Comparison of ENCODE assay signal across 8 cellular contexts in the genomic region with DNA sequence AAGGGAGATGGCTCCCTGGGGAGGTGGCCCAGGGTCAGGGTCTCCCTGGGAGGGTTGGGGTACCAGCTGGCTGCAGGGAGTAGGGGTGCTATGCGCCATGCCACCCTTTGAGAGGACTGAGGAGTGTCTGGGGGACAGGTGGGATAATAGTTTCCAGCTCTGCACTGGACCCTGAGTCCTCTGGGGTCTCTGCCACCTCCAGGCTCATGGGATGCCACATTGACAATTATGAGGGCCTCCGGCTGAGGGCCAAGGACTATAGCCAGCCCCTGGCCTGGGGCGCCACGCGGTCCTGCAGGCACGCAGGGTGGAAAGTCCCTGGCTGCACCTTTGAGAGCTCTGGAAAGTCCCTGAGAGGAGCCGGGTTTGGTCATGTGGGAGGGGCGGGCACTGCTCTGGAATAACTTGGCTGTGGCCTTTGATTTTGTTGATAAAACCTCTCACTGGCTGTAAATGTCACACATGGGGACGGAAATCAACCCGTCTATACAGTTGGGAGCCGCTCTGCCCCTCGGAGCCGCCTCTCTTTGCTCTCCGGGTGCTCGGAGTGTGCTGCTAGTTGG. TPM values are rescaled to one million over a fixed set of nuclear protein-coding genes. Genes with fewer than 3 reads are reported as not detected.
DNase-seq lines count a peak whose midpoint lies in the region; ATAC-seq and TF ChIP-seq lines count a peak whose summit lies in the region.

No MANE protein-coding gene starts in this region.

- peak overlapping the region; percentile 68 for H3K4me3 Mint-ChIP-seq in T-helper 2 cell treated with Interferon-gamma antibody and Interleukin-4, amounts not matched to agents 5 μg/mL and 100 μg/mL, for 36 hours

- ATAC-seq in HG02759 (IDR thresholded peaks at IDR 0.05; ENCODE audit: unreplicated experiment), result peak; percentile 60

- peaks cover 33% of the 10 kb centered on the region for H3K4me1 Mint-ChIP-seq in T-helper 2 cell treated with Interferon-gamma antibody and Interleukin-4, amounts not matched to agents 5 μg/mL and 100 μg/mL, for 36 hours (ENCODE audit: low read depth)

- no peaks in the 10 kb centered on the region for H3K9me3 Mint-ChIP-seq in T-helper 2 cell treated with Interferon-gamma antibody and Interleukin-4, amounts not matched to agents 5 μg/mL and 100 μg/mL, for 36 hours

- no peaks in the 10 kb centered on the region for H3K27me3 Mint-ChIP-seq in T-helper 2 cell treated with Interferon-gamma antibody and Interleukin-4, amounts not matched to agents 5 μg/mL and 100 μg/mL, for 36 hours (ENCODE audit: low read depth)

- H3K27ac Mint-ChIP-seq in T-helper 2 cell treated with Interferon-gamma antibody and Interleukin-4, amounts not matched to agents 5 μg/mL and 100 μg/mL, for 36 hours, result peak overlapping the region; percentile 94

- in situ Hi-C loops in T47D (cut with HindIII; ENCODE audit: low pct_unique_long_range_greater_than_20kb, low sequenced_read_pairs), result no loop called here

- H3K36me3 Mint-ChIP-seq in T-helper 2 cell treated with Interferon-gamma antibody and Interleukin-4, amounts not matched to agents 5 μg/mL and 100 μg/mL, for 36 hours (ENCODE audit: low read depth), result peaks cover 55% of the 10 kb centered on the region

- DNase-seq in GM10266 (ENCODE audit: extremely low spot score) (peak; percentile 94), T47D (ENCODE audit: low read depth in 1 of 2, low spot score in 1 of 2) (peak; percentile 90 to 97), lung microvascular endothelial cell (ENCODE audit: low read depth in 2 of 2) (peak; percentile 91 to 93), NCI-H2081 (lab: John Stamatoyannopoulos, UW) (no peak), NCI-H526 (lab: John Stamatoyannopoulos, UW) (no peak)
- peak; percentile 92 for DNase-seq in T-helper 2 cell treated with Interferon-gamma antibody and Interleukin-4, amounts not matched to agents 5 μg/mL and 100 μg/mL, for 36 hours (ENCODE audit: low spot score)
- DNase-seq in stimulated activated CD8-positive, alpha-beta memory T cell treated with anti-CD3 and anti-CD28 coated beads, Interleukin-4, amount 100 ng/mL, for 48 hours, result peak; percentile 87

- TF ChIP-seq CTCF in GM10266 (IDR thresholded peaks at IDR 0.05; ENCODE audit: control insufficient read depth, insufficient read depth, low read depth, missing control alignments), result no peak

RNA-seq across cellular contexts. Expression of gene TRAF2, which starts 16.0 kb away (rescaled TPM):
- 10.9 and 14.7 TPM in 2 replicates for total RNA-seq in lung microvascular endothelial cell

RNA-seq across cellular contexts. Expression of gene EDF1, which starts 36.2 kb away (rescaled TPM):
- 254 and 382 TPM in 2 replicates for total RNA-seq in lung microvascular endothelial cell

RNA-seq across cellular contexts. Expression of gene FBXW5, which starts 42.2 kb away (rescaled TPM):
- total RNA-seq in lung microvascular endothelial cell, result 115 and 192 TPM in 2 replicates

RNA-seq across cellular contexts. Expression of gene C8G, which starts 42.7 kb away (rescaled TPM):
- 0.60 and 0.65 TPM in 2 replicates for total RNA-seq in lung microvascular endothelial cell

RNA-seq across cellular contexts. Expression of gene LCN12, which starts 49.7 kb away (rescaled TPM):
- total RNA-seq in lung microvascular endothelial cell, result not detected in 2 replicates

Comparison
In these comparisons a context has a peak if more than half of its experiments do, and no peak if none do; other contexts are left out.
1. DNase-seq: peak in GM10266 (single experiment), T-helper 2 cell treated with Interferon-gamma antibody and Interleukin-4, amounts not matched to agents 5 μg/mL and 100 μg/mL, for 36 hours (single experiment), T47D (2 of 2), lung microvascular endothelial cell (2 of 2) and stimulated activated CD8-positive, alpha-beta memory T cell treated with anti-CD3 and anti-CD28 coated beads, Interleukin-4, amount 100 ng/mL, for 48 hours (single experiment); none in NCI-H2081 (0 of 2) and NCI-H526 (0 of 2).